Comparison of ENCODE assay signal across 1 cellular context in genomic region chr2:43634604-43635306, GRCh38.
TF ChIP-seq lines count a peak whose summit lies in the region.

No MANE protein-coding gene starts in this region.

TF ChIP-seq in HepG2, 621 proteins besides CTCF, POLR2A, EP300 and RAD21 (continued from another document and continues in another):
- TF ChIP-seq, protein P1, sequence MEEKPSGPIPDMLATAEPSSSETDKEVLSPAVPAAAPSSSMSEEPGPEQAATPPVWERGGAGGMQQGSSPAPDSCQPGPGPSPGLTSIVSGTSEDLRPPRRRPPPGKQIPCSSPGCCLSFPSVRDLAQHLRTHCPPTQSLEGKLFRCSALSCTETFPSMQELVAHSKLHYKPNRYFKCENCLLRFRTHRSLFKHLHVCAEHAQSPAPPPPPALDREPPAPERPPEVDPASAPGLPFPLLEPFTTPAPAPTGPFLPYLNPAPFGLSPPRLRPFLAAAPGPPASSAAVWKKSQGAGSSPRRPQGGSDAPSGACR (CRISPR knock-in tag; IDR thresholded peaks at IDR 0.05) = 0 out of 2 replicates have a peak, but pooled peaks have one; percentile 42
- TF ChIP-seq ZNF577 (CRISPR knock-in tag; IDR thresholded peaks at IDR 0.05; ENCODE audit: borderline replicate concordance, low read depth) (no peak), SKIL (CRISPR knock-in tag; IDR thresholded peaks at IDR 0.05; ENCODE audit: borderline replicate concordance) (peak; percentile 47; the same call in 1 of the 2 replicates), PAX8 (CRISPR knock-in tag; IDR thresholded peaks at IDR 0.05; ENCODE audit: borderline replicate concordance) (no peak), BCL6 (CRISPR knock-in tag; IDR thresholded peaks at IDR 0.05) (peak; percentile 97), SIX4 (CRISPR knock-in tag; IDR thresholded peaks at IDR 0.05) (no peak; the same call in 1 of the 2 replicates), ZNF709 (CRISPR knock-in tag; IDR thresholded peaks at IDR 0.05) (no peak), CCDC6 (CRISPR knock-in tag; IDR thresholded peaks at IDR 0.05) (no peak), ZBTB43 (CRISPR knock-in tag; conservative IDR thresholded peaks at IDR 0.05) (peak; percentile 71; the same call in 1 of the 2 replicates), THAP9 (CRISPR knock-in tag; IDR thresholded peaks at IDR 0.05; ENCODE audit: borderline replicate concordance) (no peak), CEBPZ (IDR thresholded peaks at IDR 0.05; ENCODE audit: low read length) (no peak), ZNF124 (CRISPR knock-in tag; IDR thresholded peaks at IDR 0.05) (no peak), GATAD2A (CRISPR knock-in tag; IDR thresholded peaks at IDR 0.05) (peak; percentile 97), ZNF564 (CRISPR knock-in tag; IDR thresholded peaks at IDR 0.05) (no peak), JUNB (CRISPR knock-in tag; IDR thresholded peaks at IDR 0.05; ENCODE audit: borderline replicate concordance) (peak; percentile 90), CBX2 (IDR thresholded peaks at IDR 0.05; ENCODE audit: low read depth, low read length) (no peak), CBX2 (CRISPR knock-in tag; IDR thresholded peaks at IDR 0.05; ENCODE audit: low read depth) (no peak; the same call in 1 of the 2 replicates), ZNF24 (IDR thresholded peaks at IDR 0.05) (peak; percentile 64; the same call in 1 of the 2 replicates), SRSF9 (IDR thresholded peaks at IDR 0.05; ENCODE audit: borderline replicate concordance, insufficient read depth, low read depth, low read length, poor library complexity, severe bottlenecking) (no peak), NFIC (IDR thresholded peaks at IDR 0.05; ENCODE audit: low read length) (peak; percentile 92; the same call in 1 of the 2 replicates), SNAI1 (CRISPR knock-in tag; IDR thresholded peaks at IDR 0.05; ENCODE audit: borderline replicate concordance) (no peak), HIC2 (CRISPR knock-in tag; IDR thresholded peaks at IDR 0.05; ENCODE audit: low read depth) (peak; percentile 43; the same call in 1 of the 2 replicates), DR1 (CRISPR knock-in tag; IDR thresholded peaks at IDR 0.05) (no peak), ZBTB3 (CRISPR knock-in tag; IDR thresholded peaks at IDR 0.05; ENCODE audit: borderline replicate concordance, low read depth) (no peak), FOXA1 (IDR thresholded peaks at IDR 0.05) (peak; percentile 98), FOXA1 (CRISPR knock-in tag; IDR thresholded peaks at IDR 0.05) (peak; percentile 97), ZBTB1 (CRISPR knock-in tag; IDR thresholded peaks at IDR 0.05; ENCODE audit: borderline replicate concordance) (no peak), NFAT5 (CRISPR knock-in tag; IDR thresholded peaks at IDR 0.05) (no peak), ZNF33A (CRISPR knock-in tag; IDR thresholded peaks at IDR 0.05; ENCODE audit: borderline replicate concordance) (no peak), NR2F1 (CRISPR knock-in tag; IDR thresholded peaks at IDR 0.05) (peak in 1 of 2 experiments; percentile 74; a peak in 3 of 4 replicates), ZNF432 (CRISPR knock-in tag; IDR thresholded peaks at IDR 0.05; ENCODE audit: borderline replicate concordance) (no peak), KLF15 (CRISPR knock-in tag; IDR thresholded peaks at IDR 0.05; ENCODE audit: borderline replicate concordance) (no peak)
- TF ChIP-seq, protein P2, sequence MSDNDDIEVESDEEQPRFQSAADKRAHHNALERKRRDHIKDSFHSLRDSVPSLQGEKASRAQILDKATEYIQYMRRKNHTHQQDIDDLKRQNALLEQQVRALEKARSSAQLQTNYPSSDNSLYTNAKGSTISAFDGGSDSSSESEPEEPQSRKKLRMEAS (IDR thresholded peaks at IDR 0.05) = peak; percentile 31; the same call in 1 of the 2 replicates
- TF ChIP-seq, protein P3, sequence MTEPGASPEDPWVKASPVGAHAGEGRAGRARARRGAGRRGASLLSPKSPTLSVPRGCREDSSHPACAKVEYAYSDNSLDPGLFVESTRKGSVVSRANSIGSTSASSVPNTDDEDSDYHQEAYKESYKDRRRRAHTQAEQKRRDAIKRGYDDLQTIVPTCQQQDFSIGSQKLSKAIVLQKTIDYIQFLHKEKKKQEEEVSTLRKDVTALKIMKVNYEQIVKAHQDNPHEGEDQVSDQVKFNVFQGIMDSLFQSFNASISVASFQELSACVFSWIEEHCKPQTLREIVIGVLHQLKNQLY (CRISPR knock-in tag; IDR thresholded peaks at IDR 0.05) = peak; percentile 73
- TF ChIP-seq, protein P4, sequence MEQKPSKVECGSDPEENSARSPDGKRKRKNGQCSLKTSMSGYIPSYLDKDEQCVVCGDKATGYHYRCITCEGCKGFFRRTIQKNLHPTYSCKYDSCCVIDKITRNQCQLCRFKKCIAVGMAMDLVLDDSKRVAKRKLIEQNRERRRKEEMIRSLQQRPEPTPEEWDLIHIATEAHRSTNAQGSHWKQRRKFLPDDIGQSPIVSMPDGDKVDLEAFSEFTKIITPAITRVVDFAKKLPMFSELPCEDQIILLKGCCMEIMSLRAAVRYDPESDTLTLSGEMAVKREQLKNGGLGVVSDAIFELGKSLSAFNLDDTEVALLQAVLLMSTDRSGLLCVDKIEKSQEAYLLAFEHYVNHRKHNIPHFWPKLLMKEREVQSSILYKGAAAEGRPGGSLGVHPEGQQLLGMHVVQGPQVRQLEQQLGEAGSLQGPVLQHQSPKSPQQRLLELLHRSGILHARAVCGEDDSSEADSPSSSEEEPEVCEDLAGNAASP (CRISPR knock-in tag; IDR thresholded peaks at IDR 0.05; ENCODE audit: borderline replicate concordance) = 0 out of 2 replicates have a peak, but pooled peaks have one; percentile 49
